17 cellular contexts compared by ENCODE assay signal in genomic region chr6:12482386-12482785, GRCh38.
DNase-seq lines count a peak whose midpoint lies in the region; TF ChIP-seq lines count a peak whose summit lies in the region.
"Had no signal": no experiment of that assay in that cellular context is flagged by ENCODE, and none has a peak within 500 bp of the region (broad histone marks: within the 10 kb centered on the region; RNA-seq: fewer than 3 reads in every experiment).

No MANE protein-coding gene starts in this region.

- CTCF ChIA-PET in A673 (lab: Charles Lee): no interaction called here

- no peak overlapping the region for H3K4me3 Mint-ChIP-seq in endodermal cell
- H3K4me3 Mint-ChIP-seq: stimulated activated naive B cell treated with anti-CD40 and anti-IgM and Interleukin-4, amounts not matched to agents 10 μg/mL and 1 μg/mL and 100 μg/mL, for 72 hours had no signal

- peak; percentile 38; the same call in 1 of the 2 replicates for TF ChIP-seq CTCF in A673 (conservative IDR thresholded peaks at IDR 0.05; ENCODE audit: low read depth, low read length)
- peak; percentile 49; the same call in 2 of the 3 replicates for TF ChIP-seq CTCF in GM12872 (IDR thresholded peaks at IDR 0.05; ENCODE audit: insufficient read depth, low read depth, low read length)
- TF ChIP-seq CTCF in NB4 (IDR thresholded peaks at IDR 0.05; ENCODE audit: low read depth, low read length): peak; percentile 31
- TF ChIP-seq CTCF in endodermal cell (conservative IDR thresholded peaks at IDR 0.05): peak; percentile 76
- TF ChIP-seq CTCF in thyroid gland (IDR thresholded peaks at IDR 0.05): no peak

- H3K27me3 Mint-ChIP-seq in endodermal cell (ENCODE audit: insufficient read depth): no peaks in the 10 kb centered on the region

- no peaks in the 10 kb centered on the region for H3K4me1 ChIP-seq in A673 (ENCODE audit: insufficient read depth, low read length, poor library complexity, severe bottlenecking)
- H3K4me1 ChIP-seq in endodermal cell (ENCODE audit: control insufficient read depth, insufficient read depth, low read length): no peaks in the 10 kb centered on the region
- H3K4me1 ChIP-seq in thyroid gland: no peaks in the 10 kb centered on the region
- H3K4me1 ChIP-seq in effector memory CD4-positive, alpha-beta T cell (ENCODE audit: control insufficient read depth, insufficient read depth, low read length, poor library complexity, severe bottlenecking): no peaks in the 10 kb centered on the region

- TF ChIP-seq POLR2A in NB4 (IDR thresholded peaks at IDR 0.05; ENCODE audit: extremely low read depth, insufficient read length) (no peak), thyroid gland (IDR thresholded peaks at IDR 0.05) (no peak)

- no peak overlapping the region for H3K9ac ChIP-seq in endodermal cell (ENCODE audit: extremely low read depth, low read length, poor library complexity, severe bottlenecking)
- H3K9ac ChIP-seq: BLaER1 treated with 17β-estradiol and CSF1 and Interleukin-3, amounts not matched to agents 10 nM and 100 nM; KMS-11 had no signal

- no peak overlapping the region for H3K27ac Mint-ChIP-seq in endodermal cell
- H3K27ac Mint-ChIP-seq: stimulated activated naive B cell treated with anti-CD40 and anti-IgM and Interleukin-4, amounts not matched to agents 10 μg/mL and 1 μg/mL and 100 μg/mL, for 72 hours had no signal

- H3K27ac ChIP-seq in A673 (ENCODE audit: low read depth, low read length, poor library complexity, severe bottlenecking): no peak overlapping the region
- no peak overlapping the region for H3K27ac ChIP-seq in endodermal cell (ENCODE audit: low read depth, low read length)
- no peak overlapping the region for H3K27ac ChIP-seq in thyroid gland
- no peak overlapping the region for H3K27ac ChIP-seq in effector memory CD4-positive, alpha-beta T cell (ENCODE audit: insufficient read depth, low read length, poor library complexity, severe bottlenecking)
- H3K27ac ChIP-seq: BLaER1 treated with 17β-estradiol and CSF1 and Interleukin-3, amounts not matched to agents 10 nM and 100 nM; KMS-11 had no signal

- H3K9me3 ChIP-seq in A673 (ENCODE audit: low read depth, low read length, poor library complexity, severe bottlenecking): no peaks in the 10 kb centered on the region
- H3K9me3 ChIP-seq in endodermal cell (ENCODE audit: control insufficient read depth, low read length): no peaks in the 10 kb centered on the region
- H3K9me3 ChIP-seq in thyroid gland: no peaks in the 10 kb centered on the region
- no peaks in the 10 kb centered on the region for H3K9me3 ChIP-seq in effector memory CD4-positive, alpha-beta T cell (ENCODE audit: control insufficient read depth, low read length)
- H3K9me3 ChIP-seq: SJSA1 had no signal

- no peaks in the 10 kb centered on the region for H3K9me3 Mint-ChIP-seq in endodermal cell
- H3K9me3 Mint-ChIP-seq: stimulated activated naive B cell treated with anti-CD40 and anti-IgM and Interleukin-4, amounts not matched to agents 10 μg/mL and 1 μg/mL and 100 μg/mL, for 72 hours had no signal

- intact Hi-C loops in A673 (cut with micrococcal nuclease; ENCODE audit: unreplicated experiment): no loop called here
- intact Hi-C loops in thyroid gland (cut with DNase I): no loop called here

- H3K36me3 ChIP-seq in A673 (ENCODE audit: insufficient read depth, low read length, poor library complexity, severe bottlenecking): no peaks in the 10 kb centered on the region
- H3K36me3 ChIP-seq in endodermal cell (ENCODE audit: control insufficient read depth, insufficient read depth, low read length): no peaks in the 10 kb centered on the region
- no peaks in the 10 kb centered on the region for H3K36me3 ChIP-seq in thyroid gland
- no peaks in the 10 kb centered on the region for H3K36me3 ChIP-seq in effector memory CD4-positive, alpha-beta T cell (ENCODE audit: control insufficient read depth, insufficient read depth, low read length)
- H3K36me3 ChIP-seq: BLaER1 treated with 17β-estradiol and CSF1 and Interleukin-3, amounts not matched to agents 10 nM and 100 nM; SJSA1 had no signal

- POLR2A ChIA-PET in A673 (lab: Charles Lee; ENCODE audit: low non-redundant PET): no interaction called here

- no TSS peak for BruUV-seq in A673 (replicated peaks; lab: Mats Ljungman, UMichigan)

- H3K4me1 Mint-ChIP-seq in endodermal cell: no peaks in the 10 kb centered on the region

- H3K27me3 ChIP-seq in A673 (replicated peaks; ENCODE audit: insufficient read depth, low read depth, low read length, poor library complexity): no peaks in the 10 kb centered on the region
- H3K27me3 ChIP-seq in endodermal cell (ENCODE audit: control insufficient read depth, insufficient read depth, low read length, poor library complexity, severe bottlenecking): peaks cover 10% of the 10 kb centered on the region
- no peaks in the 10 kb centered on the region for H3K27me3 ChIP-seq in thyroid gland
- H3K27me3 ChIP-seq in effector memory CD4-positive, alpha-beta T cell (replicated peaks; ENCODE audit: control insufficient read depth, insufficient read depth, low read length, poor library complexity, severe bottlenecking): no peaks in the 10 kb centered on the region
- H3K27me3 ChIP-seq: BLaER1 treated with 17β-estradiol and CSF1 and Interleukin-3, amounts not matched to agents 10 nM and 100 nM; SJSA1 had no signal

- H3K36me3 Mint-ChIP-seq in endodermal cell (ENCODE audit: low read depth): no peaks in the 10 kb centered on the region
- H3K36me3 Mint-ChIP-seq: stimulated activated naive B cell treated with anti-CD40 and anti-IgM and Interleukin-4, amounts not matched to agents 10 μg/mL and 1 μg/mL and 100 μg/mL, for 72 hours had no signal

- H3K4me3 ChIP-seq in A673 (ENCODE audit: low read depth, low read length, poor library complexity, severe bottlenecking) (no peak overlapping the region), NB4 (ENCODE audit: low read depth, low read length) (no peak overlapping the region), endodermal cell (ENCODE audit: low read length) (no peak overlapping the region), thyroid gland (replicated peaks in 1 of 3) (no peak overlapping the region)
- no peak overlapping the region for H3K4me3 ChIP-seq in effector memory CD4-positive, alpha-beta T cell (ENCODE audit: insufficient read depth, low read depth, low read length, poor library complexity, severe bottlenecking)
- H3K4me3 ChIP-seq: BLaER1 treated with 17β-estradiol and CSF1 and Interleukin-3, amounts not matched to agents 10 nM and 100 nM; SJSA1 had no signal

- DNase-seq in A673 (ENCODE audit: low spot score) (no peak), NB4 (ENCODE audit: low read depth) (no peak), endodermal cell (no peak), NOMO-1 treated with DMSO at 0.1 percent for 48 hours (lab: John Stamatoyannopoulos, UW; ENCODE audit: unreplicated experiment) (no peak), thyroid gland (no peak), COLO668 (lab: John Stamatoyannopoulos, UW; ENCODE audit: unreplicated experiment) (no peak)
- DNase-seq in effector memory CD4-positive, alpha-beta T cell: no peak
- DNase-seq: anterior cingulate cortex; hippocampal formation; mesenchymal stem cell; NCI-H226; stimulated activated CD4-positive, alpha-beta T cell treated with anti-CD3 and anti-CD28 coated beads, Interleukin-1b, Interleukin-23, amount 100 ng/mL, for 48 hours; stimulated activated naive B cell treated with anti-CD40 and anti-IgM and Interleukin-4, amounts not matched to agents 10 μg/mL and 1 μg/mL and 100 μg/mL, for 72 hours had no signal

Comparison
In these comparisons a context has a peak if more than half of its experiments do, and no peak if none do; other contexts are left out.
1. CTCF ChIP-seq: peak in A673 (single experiment), GM12872 (single experiment), NB4 (single experiment) and endodermal cell (single experiment); none in thyroid gland (0 of 6).